9 cellular contexts compared by ENCODE assay signal in genomic region chr11:64268028-64268686, GRCh38. TPM values are rescaled to one million over a fixed set of nuclear protein-coding genes. Genes with fewer than 3 reads are reported as not detected.
DNase-seq lines count a peak whose midpoint lies in the region; ATAC-seq and TF ChIP-seq lines count a peak whose summit lies in the region.
"Had no signal": no experiment of that assay in that cellular context is flagged by ENCODE, and none has a peak within 500 bp of the region (broad histone marks: within the 10 kb centered on the region; RNA-seq: fewer than 3 reads in every experiment).

No MANE protein-coding gene starts in this region.

- CTCF ChIA-PET in activated naive CD4-positive, alpha-beta T cell treated with anti-CD3 and anti-CD28 coated beads, Interleukin-2, amount 10 ng/mL, durations not matched to agents 7 days and 5 days (lab: Charles Lee), result interaction anchor here (0.8 to 2.4 kb wide), 6 partner anchors 10 to 64 kb away, joined by 3 to 15 read pairs (median 7); partner anchors contain the start of genes ESRRA, PLCB3 and PPP1R14B

- peak overlapping the region; percentile 97 for H3K27ac Mint-ChIP-seq in activated naive CD4-positive, alpha-beta T cell treated with anti-CD3 and anti-CD28 coated beads, Interleukin-2, amount 10 ng/mL, durations not matched to agents 7 days and 5 days
- H3K27ac Mint-ChIP-seq in type B pancreatic cell, result peak overlapping the region; percentile 99

- H3K27me3 Mint-ChIP-seq in activated naive CD4-positive, alpha-beta T cell treated with anti-CD3 and anti-CD28 coated beads, Interleukin-2, amount 10 ng/mL, durations not matched to agents 7 days and 5 days, result no peaks in the 10 kb centered on the region
- H3K27me3 Mint-ChIP-seq in type B pancreatic cell, result peaks cover 5% of the 10 kb centered on the region

- H3K36me3 ChIP-seq in adrenal gland (replicated peaks in 1 of 2), result peaks cover 0 to 33% of the 10 kb centered on the region in 2 donors
- H3K36me3 ChIP-seq in lower lobe of right lung, result peaks cover 42% of the 10 kb centered on the region

- H3K9me3 Mint-ChIP-seq in activated naive CD4-positive, alpha-beta T cell treated with anti-CD3 and anti-CD28 coated beads, Interleukin-2, amount 10 ng/mL, durations not matched to agents 7 days and 5 days, result no peaks in the 10 kb centered on the region
- H3K9me3 Mint-ChIP-seq in type B pancreatic cell, result no peaks in the 10 kb centered on the region

- H3K27me3 ChIP-seq in adrenal gland (no peaks in the 10 kb centered on the region), lower lobe of right lung (ENCODE audit: low read depth) (no peaks in the 10 kb centered on the region)

- WGBS in adrenal gland, 4 donors, result 24 to 27% (median 25%) methylated on average over 9 to 18 of the region's 18 CpGs

- DNase-seq in activated naive CD4-positive, alpha-beta T cell treated with anti-CD3 and anti-CD28 coated beads, Interleukin-2, amount 10 ng/mL, durations not matched to agents 7 days and 5 days, result no peak
- no peak for DNase-seq in activated naive CD4-positive, alpha-beta T cell treated with anti-CD3 and anti-CD28 coated beads, Interleukin-2, amount 50 U/mL, for 16 hours
- DNase-seq in adrenal gland, result peak in 4 of 7 donors; percentile 40 to 63 (median 58)
- no peak for DNase-seq in lower lobe of right lung
- no peak for DNase-seq in type B pancreatic cell (ENCODE audit: extremely low spot score, unreplicated experiment)
- no peak for DNase-seq in NCI-H526 (lab: John Stamatoyannopoulos, UW)
- DNase-seq in foreskin fibroblast, result no peak
- no peak for DNase-seq in ecto neural progenitor cell (ENCODE audit: low spot score)

- peaks cover 26% of the 10 kb centered on the region for H3K4me1 Mint-ChIP-seq in activated naive CD4-positive, alpha-beta T cell treated with anti-CD3 and anti-CD28 coated beads, Interleukin-2, amount 10 ng/mL, durations not matched to agents 7 days and 5 days
- peaks cover 19% of the 10 kb centered on the region for H3K4me1 Mint-ChIP-seq in type B pancreatic cell (ENCODE audit: unreplicated experiment)

- H3K4me3 ChIP-seq in adrenal gland, result peak overlapping the region in 1 of 4 donors; percentile 78
- peak overlapping the region; percentile 95 for H3K4me3 ChIP-seq in lower lobe of right lung
- peak overlapping the region in 1 of 2 donors; percentile 69 for H3K4me3 ChIP-seq in foreskin fibroblast (ENCODE audit: low read depth in 1 of 2, low read length in 2 of 2)

- peaks cover 30 to 43% of the 10 kb centered on the region in 2 donors for H3K4me1 ChIP-seq in adrenal gland (replicated peaks in 1 of 2)
- H3K4me1 ChIP-seq in lower lobe of right lung, result peaks cover 40% of the 10 kb centered on the region

- peak overlapping the region; percentile 94 to 97 (median 96) for H3K27ac ChIP-seq in adrenal gland
- H3K27ac ChIP-seq in lower lobe of right lung, result peak overlapping the region; percentile 99

- ATAC-seq in lower lobe of right lung, result no peak

- TF ChIP-seq CTCF in adrenal gland (IDR thresholded peaks at IDR 0.05), result no peak
- no peak for TF ChIP-seq CTCF in lower lobe of right lung (IDR thresholded peaks at IDR 0.05)
- TF ChIP-seq CTCF in type B pancreatic cell (conservative IDR thresholded peaks at IDR 0.05), result no peak
- no peak for TF ChIP-seq CTCF in foreskin fibroblast (IDR thresholded peaks at IDR 0.05; ENCODE audit: low read depth, low read length)

- H3K36me3 Mint-ChIP-seq in activated naive CD4-positive, alpha-beta T cell treated with anti-CD3 and anti-CD28 coated beads, Interleukin-2, amount 10 ng/mL, durations not matched to agents 7 days and 5 days, result peaks cover 4% of the 10 kb centered on the region
- peaks cover 4% of the 10 kb centered on the region for H3K36me3 Mint-ChIP-seq in type B pancreatic cell

- TF ChIP-seq POLR2A in adrenal gland (IDR thresholded peaks at IDR 0.05), result no peak

- no peaks in the 10 kb centered on the region for H3K9me3 ChIP-seq in adrenal gland (replicated peaks in 1 of 3)
- H3K9me3 ChIP-seq in lower lobe of right lung, result no peaks in the 10 kb centered on the region

- peak overlapping the region; percentile 92 for H3K4me3 Mint-ChIP-seq in activated naive CD4-positive, alpha-beta T cell treated with anti-CD3 and anti-CD28 coated beads, Interleukin-2, amount 10 ng/mL, durations not matched to agents 7 days and 5 days
- peak overlapping the region; percentile 49 for H3K4me3 Mint-ChIP-seq in type B pancreatic cell

- intact Hi-C loops in adrenal gland (cut with DNase I), result no loop called here
- intact Hi-C loops in lower lobe of right lung (cut with DNase I), result no loop called here

RNA-seq across cellular contexts. Expression of gene BAD, which starts 16.3 kb away (rescaled TPM):
- total RNA-seq in adrenal gland (100 to 1,000 TPM in 5 of 8 donors, 10 to 100 TPM in 3; 72.9 to 219 (median 104) TPM), lower lobe of right lung (51.6 TPM), type B pancreatic cell (ENCODE audit: low replicate concordance) (39.3 and 48.7 TPM in 2 replicates)
- polyA plus RNA-seq in adrenal gland, result 100 to 1,000 TPM in 2 of 3 donors, 1 to 10 TPM in 1; 9.5 to 111 (median 102) TPM

RNA-seq across cellular contexts. Expression of gene PLCB3, which starts 16.8 kb away (rescaled TPM):
- 10 to 100 TPM; 19.4 to 65.9 (median 46.2) TPM for total RNA-seq in adrenal gland
- 10 to 100 TPM in 2 of 3 donors, 1 to 10 TPM in 1; 6.6 to 89.5 (median 31.7) TPM for polyA plus RNA-seq in adrenal gland
- 31.8 TPM for total RNA-seq in lower lobe of right lung
- total RNA-seq in type B pancreatic cell (ENCODE audit: low replicate concordance), result 40.7 and 56.2 TPM in 2 replicates

RNA-seq across cellular contexts. Expression of gene GPR137, which starts 17.5 kb away (rescaled TPM):
- total RNA-seq in adrenal gland, result 10 to 100 TPM; 33.2 to 69.8 (median 48.6) TPM
- 10 to 100 TPM; 16.0 to 41.5 (median 40.9) TPM for polyA plus RNA-seq in adrenal gland
- total RNA-seq in lower lobe of right lung, result 37.7 TPM
- total RNA-seq in type B pancreatic cell (ENCODE audit: low replicate concordance), result 43.7 and 47.9 TPM in 2 replicates

RNA-seq across cellular contexts. Expression of gene PPP1R14B, which starts 21.4 kb away (rescaled TPM):
- total RNA-seq in adrenal gland (100 to 1,000 TPM in 6 of 8 donors, 10 to 100 TPM in 2; 77.2 to 212 (median 131) TPM), lower lobe of right lung (55.4 TPM), type B pancreatic cell (ENCODE audit: low replicate concordance) (187 and 274 TPM in 2 replicates)
- 100 to 1,000 TPM in 2 of 3 donors, 10 to 100 TPM in 1; 85.1 to 331 (median 327) TPM for polyA plus RNA-seq in adrenal gland

RNA-seq across cellular contexts. Expression of gene KCNK4, which starts 22.9 kb away (rescaled TPM):
- total RNA-seq in adrenal gland, result under 1 TPM in 1 of 8 donors, not detected in 7; 0.54 TPM
- under 1 TPM in 1 of 3 donors, not detected in 2; 0.10 TPM for polyA plus RNA-seq in adrenal gland
- not detected for total RNA-seq in lower lobe of right lung
- 0.19 TPM in 1 of 2 replicates, not detected in the other for total RNA-seq in type B pancreatic cell (ENCODE audit: low replicate concordance)
- total RNA-seq: aorta had no signal
- polyA plus RNA-seq: aorta had no signal

Comparison
In these comparisons a context has a peak if more than half of its experiments do, and no peak if none do; other contexts are left out.
1. DNase-seq: peak in adrenal gland (4 of 7); none in activated naive CD4-positive, alpha-beta T cell treated with anti-CD3 and anti-CD28 coated beads, Interleukin-2, amount 10 ng/mL, durations not matched to agents 7 days and 5 days (single experiment), activated naive CD4-positive, alpha-beta T cell treated with anti-CD3 and anti-CD28 coated beads, Interleukin-2, amount 50 U/mL, for 16 hours (single experiment), lower lobe of right lung (single experiment), type B pancreatic cell (single experiment), NCI-H526 (0 of 2), foreskin fibroblast (0 of 2) and ecto neural progenitor cell (single experiment).